19 cellular contexts compared by ENCODE assay signal in the genomic region with DNA sequence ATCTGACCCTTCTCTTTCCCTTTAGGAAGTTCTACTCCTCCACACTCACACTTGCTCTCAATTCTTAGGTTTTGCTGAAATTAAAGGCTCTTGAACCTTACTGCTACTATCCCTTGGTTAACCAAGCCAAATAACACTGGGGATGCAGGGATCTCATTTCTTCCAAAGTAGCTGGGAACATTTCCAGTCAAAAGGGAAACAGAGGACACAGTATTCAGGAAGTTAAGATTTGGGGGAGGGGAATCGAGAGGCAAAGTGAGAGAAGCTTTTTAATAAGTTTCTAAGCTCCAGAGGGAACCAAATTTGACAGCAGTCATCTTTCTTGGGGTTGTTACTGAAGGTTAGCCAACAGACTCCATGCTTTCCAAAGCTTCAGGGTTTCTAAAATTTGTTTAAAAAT. TPM values are rescaled to one million over a fixed set of nuclear protein-coding genes. Genes with fewer than 3 reads are reported as not detected.
DNase-seq lines count a peak whose midpoint lies in the region; ATAC-seq and TF ChIP-seq lines count a peak whose summit lies in the region.
"Had no signal": no experiment of that assay in that cellular context is flagged by ENCODE, and none has a peak within 500 bp of the region (broad histone marks: within the 10 kb centered on the region; RNA-seq: fewer than 3 reads in every experiment).

No MANE protein-coding gene starts in this region.

- H3F3A ChIP-seq in GM23248 (ENCODE audit: insufficient read depth): peaks cover 21% of the 10 kb centered on the region

- H3K27me3 ChIP-seq in BLaER1: no peaks in the 10 kb centered on the region
- no peaks in the 10 kb centered on the region for H3K27me3 ChIP-seq in GM23248 (replicated peaks; ENCODE audit: insufficient read depth)
- H3K27me3 ChIP-seq: BE2C, gastrocnemius medialis, tibial artery had no signal

- no peak overlapping the region for H3K4me3 Mint-ChIP-seq in activated CD8-positive, alpha-beta T cell treated with anti-CD3 and anti-CD28 coated beads, Interleukin-2, amount 10 ng/mL, durations not matched to agents 7 days and 5 days
- H3K4me3 Mint-ChIP-seq in natural killer cell: no peak overlapping the region

- no peak overlapping the region for H3K4me3 ChIP-seq in BLaER1
- peak overlapping the region; percentile 22; the same call in 1 of the 2 replicates for H3K4me3 ChIP-seq in GM23248
- H3K4me3 ChIP-seq: tibial artery had no signal

- peaks cover 67% of the 10 kb centered on the region for H3K4me1 Mint-ChIP-seq in activated CD8-positive, alpha-beta T cell treated with anti-CD3 and anti-CD28 coated beads, Interleukin-2, amount 10 ng/mL, durations not matched to agents 7 days and 5 days (ENCODE audit: low read depth)
- peaks cover 56 to 63% of the 10 kb centered on the region in 2 donors for H3K4me1 Mint-ChIP-seq in natural killer cell

- H3K27ac ChIP-seq in BLaER1 (peak overlapping the region; percentile 37; the same call in 1 of the 2 replicates), GM23248 (no peak overlapping the region)
- H3K27ac ChIP-seq: tibial artery had no signal

- peaks cover 66% of the 10 kb centered on the region for H3K36me3 Mint-ChIP-seq in activated CD8-positive, alpha-beta T cell treated with anti-CD3 and anti-CD28 coated beads, Interleukin-2, amount 10 ng/mL, durations not matched to agents 7 days and 5 days (ENCODE audit: low read depth)
- peaks cover 3% of the 10 kb centered on the region for H3K36me3 Mint-ChIP-seq in natural killer cell

- H3K9me2 ChIP-seq in GM23248 (ENCODE audit: insufficient read depth): no peaks in the 10 kb centered on the region

- POLR2A ChIA-PET in activated CD8-positive, alpha-beta T cell treated with anti-CD3 and anti-CD28 coated beads, Interleukin-2, amount 10 ng/mL, durations not matched to agents 7 days and 5 days (lab: Charles Lee): no interaction called here

- no peaks in the 10 kb centered on the region for H3K27me3 Mint-ChIP-seq in activated CD8-positive, alpha-beta T cell treated with anti-CD3 and anti-CD28 coated beads, Interleukin-2, amount 10 ng/mL, durations not matched to agents 7 days and 5 days (ENCODE audit: low read depth)
- no peaks in the 10 kb centered on the region for H3K27me3 Mint-ChIP-seq in natural killer cell (ENCODE audit: low read depth in 2 of 2)

- peak overlapping the region; percentile 53 for H3K4me2 ChIP-seq in BLaER1
- H3K4me2 ChIP-seq in GM23248 (ENCODE audit: unreplicated experiment): peak overlapping the region; percentile 45

- no peak overlapping the region for H3K9ac ChIP-seq in BLaER1
- peak overlapping the region; percentile 19; the same call in 1 of the 2 replicates for H3K9ac ChIP-seq in GM23248

- in situ Hi-C loops in GM23248 (cut with MboI): no loop called here

- CTCF ChIA-PET in activated CD8-positive, alpha-beta T cell treated with anti-CD3 and anti-CD28 coated beads, Interleukin-2, amount 10 ng/mL, durations not matched to agents 7 days and 5 days (lab: Charles Lee): interaction anchor here (1.0 to 1.1 kb wide), 3 partner anchors 10 to 289 kb away, joined by 3 to 4 read pairs (median 3); no protein-coding TSS in a partner anchor

- H3K27ac Mint-ChIP-seq in activated CD8-positive, alpha-beta T cell treated with anti-CD3 and anti-CD28 coated beads, Interleukin-2, amount 10 ng/mL, durations not matched to agents 7 days and 5 days: peak overlapping the region; percentile 28
- peak overlapping the region; percentile 61 to 96 for H3K27ac Mint-ChIP-seq in natural killer cell

- WGBS in GM23248 (ENCODE audit: low coverage in 1 of 2, low lambda C conversion rate in 2 of 2, missing lambda C conversion rate in 2 of 2), 2 experiments: 39 to 59% methylated on average over 1 of the region's 1 CpG

- TF ChIP-seq CTCF in natural killer cell (IDR thresholded peaks at IDR 0.05): no peak

- ATAC-seq in activated CD8-positive, alpha-beta T cell treated with anti-CD3 and anti-CD28 coated beads, Interleukin-2, amount 10 ng/mL, durations not matched to agents 7 days and 5 days: no peak
- ATAC-seq in natural killer cell: no peak
- ATAC-seq in GM21360 (IDR thresholded peaks at IDR 0.05; ENCODE audit: unreplicated experiment): no peak
- no peak for ATAC-seq in sciatic nerve
- ATAC-seq: gastrocnemius medialis had no signal

- H3K9me3 Mint-ChIP-seq in activated CD8-positive, alpha-beta T cell treated with anti-CD3 and anti-CD28 coated beads, Interleukin-2, amount 10 ng/mL, durations not matched to agents 7 days and 5 days (ENCODE audit: insufficient read depth): no peaks in the 10 kb centered on the region
- no peaks in the 10 kb centered on the region for H3K9me3 Mint-ChIP-seq in natural killer cell
- H3K9me3 Mint-ChIP-seq: activated T-helper 2 cell treated with anti-CD3 and anti-CD28 coated beads, Interferon-gamma antibody, Interleukin-2, Interleukin-4, amounts not matched to agents 10 μg/mL and 5 μg/mL and 100 μg/mL, durations not matched to agents 14 hours and 24 hours and 36 hours had no signal

- intact Hi-C loops in natural killer cell (cut with micrococcal nuclease): no loop called here
- intact Hi-C loops in sciatic nerve (cut with DNase I): no loop called here

- H4K20me1 ChIP-seq in BLaER1 (peaks cover 100% of the 10 kb centered on the region), GM23248 (ENCODE audit: insufficient read depth) (peaks cover 50% of the 10 kb centered on the region)

- DNase-seq in GM23248 (no peak), natural killer cell (no peak), T-helper 2 cell (no peak), sciatic nerve (ENCODE audit: low spot score) (no peak)
- no peak for DNase-seq in activated CD8-positive, alpha-beta T cell treated with anti-CD3 and anti-CD28 coated beads, Interleukin-2, amount 10 ng/mL, durations not matched to agents 7 days and 5 days
- DNase-seq in central memory CD4-positive, alpha-beta T cell: no peak
- DNase-seq: activated CD4-positive, alpha-beta T cell treated with anti-CD3 and anti-CD28 coated beads for 48 hours; BE2C; effector CD4-positive, alpha-beta T cell; gastrocnemius medialis; GF-D8; NCI-H1436 treated with DMSO at 0.1 percent for 48 hours; NCI-H510A treated with DMSO at 0.1 percent for 48 hours; stimulated activated CD4-positive, alpha-beta T cell treated with anti-CD3 and anti-CD28 coated beads, Interleukin-1b, Interleukin-23, amount 100 ng/mL, for 48 hours; T-helper 1 cell; tibial artery had no signal

- H3K9me3 ChIP-seq in BLaER1: no peaks in the 10 kb centered on the region
- H3K9me3 ChIP-seq in GM23248 (ENCODE audit: low read depth): no peaks in the 10 kb centered on the region
- H3K9me3 ChIP-seq: BE2C, gastrocnemius medialis, tibial artery had no signal

- H2AFZ ChIP-seq in GM23248: no peak overlapping the region

- peaks cover 100% of the 10 kb centered on the region for H3K79me2 ChIP-seq in GM23248 (ENCODE audit: insufficient read depth)

- H3K36me3 ChIP-seq in BLaER1 (peaks cover 54% of the 10 kb centered on the region), GM23248 (ENCODE audit: low read depth) (peaks cover 22% of the 10 kb centered on the region)

- H3K4me1 ChIP-seq in BLaER1: peaks cover 77% of the 10 kb centered on the region
- peaks cover 68% of the 10 kb centered on the region for H3K4me1 ChIP-seq in GM23248 (ENCODE audit: insufficient read depth)
- H3K4me1 ChIP-seq: BE2C had no signal

RNA-seq across cellular contexts. Expression of a gene that starts 6.2 kb away (rescaled TPM):
- 480 and 499 TPM in 2 replicates for total RNA-seq in GM23248 (2014; rRNA removed; shearing (Covaris generic))
- polyA plus RNA-seq in GM23248 (2016; fragmentation: Nextera tagmentation; extraction: Ambion mirVana): 512 and 518 TPM in 2 replicates
- 100 to 1,000 TPM; 247 TPM for total RNA-seq in activated CD8-positive, alpha-beta T cell treated with anti-CD3 and anti-CD28 coated beads, Interleukin-2, amount 10 ng/mL, durations not matched to agents 7 days and 5 days
- total RNA-seq in natural killer cell (100 to 1,000 TPM; 275 to 315 (median 275) TPM), sciatic nerve (315 TPM)

RNA-seq across cellular contexts. Expression of a gene that starts 6.4 kb away (rescaled TPM):
- 707 and 711 TPM in 2 replicates for total RNA-seq in GM23248 (2014; rRNA removed; shearing (Covaris generic))
- polyA plus RNA-seq in GM23248 (2016; fragmentation: Nextera tagmentation; extraction: Ambion mirVana): 602 and 613 TPM in 2 replicates
- total RNA-seq in activated CD8-positive, alpha-beta T cell treated with anti-CD3 and anti-CD28 coated beads, Interleukin-2, amount 10 ng/mL, durations not matched to agents 7 days and 5 days: 100 to 1,000 TPM; 186 to 187 TPM
- total RNA-seq in natural killer cell (100 to 1,000 TPM; 170 to 200 (median 177) TPM), sciatic nerve (398 TPM)

RNA-seq across cellular contexts. Expression of a gene that starts 34.2 kb away (rescaled TPM):
- 39.0 and 45.9 TPM in 2 replicates for total RNA-seq in GM23248 (2014; rRNA removed; shearing (Covaris generic))
- polyA plus RNA-seq in GM23248 (2016; fragmentation: Nextera tagmentation; extraction: Ambion mirVana): 30.9 and 39.7 TPM in 2 replicates
- total RNA-seq in activated CD8-positive, alpha-beta T cell treated with anti-CD3 and anti-CD28 coated beads, Interleukin-2, amount 10 ng/mL, durations not matched to agents 7 days and 5 days: 10 to 100 TPM; 19.3 to 22.7 TPM
- total RNA-seq in natural killer cell (10 to 100 TPM; 26.8 to 40.6 (median 31.6) TPM), sciatic nerve (69.7 TPM)
